ENCODE assay signal across 22 cellular contexts in the genomic region with DNA sequence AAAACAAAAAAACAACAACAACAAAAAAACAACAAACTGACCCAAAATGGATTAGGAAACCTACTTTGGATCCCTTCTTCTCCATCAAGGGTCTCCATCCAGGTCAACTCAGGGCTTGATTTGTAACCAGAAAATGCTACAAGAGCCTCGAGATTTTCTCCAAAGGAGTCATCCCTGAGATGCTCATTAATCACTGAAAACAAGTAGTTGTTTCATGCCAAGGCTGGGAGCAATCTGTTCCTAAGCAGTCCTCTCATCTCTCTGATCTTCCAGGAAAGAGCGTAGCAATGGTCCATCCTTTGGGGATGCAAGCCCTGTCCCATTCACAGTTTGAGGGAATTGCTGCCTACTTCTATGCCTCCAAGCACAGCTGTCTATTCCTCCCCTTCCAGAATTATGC.
A peak's percentile ranks its signal among the peaks of the same experiment; 100 is the strongest.
DNase-seq lines count a peak whose midpoint lies in the region; ATAC-seq and TF ChIP-seq lines count a peak whose summit lies in the region.
"Had no signal": no experiment of that assay in that cellular context is flagged by ENCODE, and none has a peak within 500 bp of the region (broad histone marks: within the 10 kb centered on the region; RNA-seq: fewer than 3 reads in every experiment).

No MANE protein-coding gene starts in this region.

- peak overlapping the region; percentile 87 for H3K27ac Mint-ChIP-seq in activated CD4-positive, alpha-beta T cell treated with anti-CD3 and anti-CD28 coated beads, Interleukin-2, amount 10 ng/mL, durations not matched to agents 24 days and 14 days
- H3K27ac Mint-ChIP-seq in CD4-positive, CD25-positive, alpha-beta regulatory T cell = peak overlapping the region; percentile 68 to 97 (median 88)
- peak overlapping the region; percentile 85 for H3K27ac Mint-ChIP-seq in activated CD4-positive, alpha-beta memory T cell treated with anti-CD3 and anti-CD28 coated beads, Interleukin-2, amount 10 ng/mL, durations not matched to agents 7 days and 5 days
- peak overlapping the region; percentile 41 to 90 (median 83) for H3K27ac Mint-ChIP-seq in naive thymus-derived CD4-positive, alpha-beta T cell
- H3K27ac Mint-ChIP-seq in progenitor cell of endocrine pancreas = no peak overlapping the region
- H3K27ac Mint-ChIP-seq: type B pancreatic cell had no signal

- H3K27ac ChIP-seq in CD4-positive, CD25-positive, alpha-beta regulatory T cell (ENCODE audit: insufficient read depth, low read length, poor library complexity, severe bottlenecking) = peak overlapping the region; percentile 64
- peak overlapping the region; percentile 59 for H3K27ac ChIP-seq in naive thymus-derived CD4-positive, alpha-beta T cell (ENCODE audit: low read depth, low read length)
- H3K27ac ChIP-seq: adrenal gland, brain microvascular endothelial cell, SJCRH30 had no signal

- H3K36me3 ChIP-seq in CD4-positive, CD25-positive, alpha-beta regulatory T cell (ENCODE audit: control insufficient read depth, insufficient read depth, low read length) = no peaks in the 10 kb centered on the region
- H3K36me3 ChIP-seq in naive thymus-derived CD4-positive, alpha-beta T cell (ENCODE audit: control insufficient read depth in 2 of 3, insufficient read depth in 3 of 3, low read length in 3 of 3) = no peaks in the 10 kb centered on the region
- H3K36me3 ChIP-seq: adrenal gland, brain microvascular endothelial cell, SJCRH30 had no signal

- POLR2A ChIA-PET in activated CD4-positive, alpha-beta memory T cell treated with anti-CD3 and anti-CD28 coated beads, Interleukin-2, amount 10 ng/mL, durations not matched to agents 7 days and 5 days (lab: Charles Lee) = interaction anchor here (0.8 to 4.6 kb wide), 18 partner anchors 8 to 284 kb away, joined by 3 to 28 read pairs (median 6); a partner anchor contains a TSS
- POLR2A ChIA-PET in naive thymus-derived CD4-positive, alpha-beta T cell (lab: Charles Lee) = interaction anchor here (0.6 to 1.2 kb wide), 4 partner anchors 23 to 282 kb away, joined by 4 to 5 read pairs (median 4); no protein-coding TSS in a partner anchor

- H3K4me1 Mint-ChIP-seq in activated CD4-positive, alpha-beta T cell treated with anti-CD3 and anti-CD28 coated beads, Interleukin-2, amount 10 ng/mL, durations not matched to agents 24 days and 14 days = peaks cover 79% of the 10 kb centered on the region
- H3K4me1 Mint-ChIP-seq in CD4-positive, CD25-positive, alpha-beta regulatory T cell = peaks cover 53 to 94% (median 75%) of the 10 kb centered on the region in 4 donors
- peaks cover 92% of the 10 kb centered on the region for H3K4me1 Mint-ChIP-seq in activated CD4-positive, alpha-beta memory T cell treated with anti-CD3 and anti-CD28 coated beads, Interleukin-2, amount 10 ng/mL, durations not matched to agents 7 days and 5 days
- peaks cover 50 to 98% (median 92%) of the 10 kb centered on the region in 7 donors for H3K4me1 Mint-ChIP-seq in naive thymus-derived CD4-positive, alpha-beta T cell
- H3K4me1 Mint-ChIP-seq in progenitor cell of endocrine pancreas (ENCODE audit: low read depth) = peaks cover 18% of the 10 kb centered on the region

- peaks cover 27% of the 10 kb centered on the region for H3K36me3 Mint-ChIP-seq in activated CD4-positive, alpha-beta T cell treated with anti-CD3 and anti-CD28 coated beads, Interleukin-2, amount 10 ng/mL, durations not matched to agents 24 days and 14 days (ENCODE audit: low read depth)
- H3K36me3 Mint-ChIP-seq in CD4-positive, CD25-positive, alpha-beta regulatory T cell = peaks cover 3% of the 10 kb centered on the region
- H3K36me3 Mint-ChIP-seq in activated CD4-positive, alpha-beta memory T cell treated with anti-CD3 and anti-CD28 coated beads, Interleukin-2, amount 10 ng/mL, durations not matched to agents 7 days and 5 days (ENCODE audit: low read depth) = peaks cover 64% of the 10 kb centered on the region
- H3K36me3 Mint-ChIP-seq in naive thymus-derived CD4-positive, alpha-beta T cell = peaks cover 0 to 61% (median 10%) of the 10 kb centered on the region in 5 donors
- H3K36me3 Mint-ChIP-seq in progenitor cell of endocrine pancreas (ENCODE audit: insufficient read depth) = peaks cover 3% of the 10 kb centered on the region
- H3K36me3 Mint-ChIP-seq: type B pancreatic cell had no signal

- peaks cover 1 to 2% of the 10 kb centered on the region in 2 experiments for H3K9me3 ChIP-seq in CD4-positive, CD25-positive, alpha-beta regulatory T cell (ENCODE audit: control insufficient read depth in 2 of 2, low read length in 2 of 2)
- H3K9me3 ChIP-seq in naive thymus-derived CD4-positive, alpha-beta T cell (ENCODE audit: control insufficient read depth in 2 of 3, low read length in 3 of 3) = peaks cover 0 to 2% (median 0%) of the 10 kb centered on the region in 3 experiments
- H3K9me3 ChIP-seq: adrenal gland, SJCRH30 had no signal

- no peaks in the 10 kb centered on the region for H3K27me3 ChIP-seq in CD4-positive, CD25-positive, alpha-beta regulatory T cell (ENCODE audit: control insufficient read depth, insufficient read depth, low read length)
- H3K27me3 ChIP-seq in naive thymus-derived CD4-positive, alpha-beta T cell (ENCODE audit: control insufficient read depth in 2 of 2, insufficient read depth in 2 of 2, low read length in 2 of 2) = no peaks in the 10 kb centered on the region
- H3K27me3 ChIP-seq: adrenal gland, brain microvascular endothelial cell, SJCRH30 had no signal

- ATAC-seq in CD4-positive, CD25-positive, alpha-beta regulatory T cell (ENCODE audit: low read depth in 2 of 2) = no peak
- ATAC-seq in naive thymus-derived CD4-positive, alpha-beta T cell = no peak
- ATAC-seq: GM12878 had no signal

- no peaks in the 10 kb centered on the region for H3K27me3 Mint-ChIP-seq in activated CD4-positive, alpha-beta T cell treated with anti-CD3 and anti-CD28 coated beads, Interleukin-2, amount 10 ng/mL, durations not matched to agents 24 days and 14 days
- H3K27me3 Mint-ChIP-seq in CD4-positive, CD25-positive, alpha-beta regulatory T cell = no peaks in the 10 kb centered on the region
- H3K27me3 Mint-ChIP-seq in activated CD4-positive, alpha-beta memory T cell treated with anti-CD3 and anti-CD28 coated beads, Interleukin-2, amount 10 ng/mL, durations not matched to agents 7 days and 5 days = no peaks in the 10 kb centered on the region
- no peaks in the 10 kb centered on the region for H3K27me3 Mint-ChIP-seq in naive thymus-derived CD4-positive, alpha-beta T cell
- H3K27me3 Mint-ChIP-seq in progenitor cell of endocrine pancreas = peaks cover 8% of the 10 kb centered on the region
- H3K27me3 Mint-ChIP-seq: type B pancreatic cell had no signal

- H3K9me3 Mint-ChIP-seq in activated CD4-positive, alpha-beta T cell treated with anti-CD3 and anti-CD28 coated beads, Interleukin-2, amount 10 ng/mL, durations not matched to agents 24 days and 14 days = peaks cover 29% of the 10 kb centered on the region
- H3K9me3 Mint-ChIP-seq in CD4-positive, CD25-positive, alpha-beta regulatory T cell = peaks cover 4 to 18% (median 9%) of the 10 kb centered on the region in 7 donors
- peaks cover 24% of the 10 kb centered on the region for H3K9me3 Mint-ChIP-seq in activated CD4-positive, alpha-beta memory T cell treated with anti-CD3 and anti-CD28 coated beads, Interleukin-2, amount 10 ng/mL, durations not matched to agents 7 days and 5 days
- peaks cover 3 to 37% (median 14%) of the 10 kb centered on the region in 11 donors for H3K9me3 Mint-ChIP-seq in naive thymus-derived CD4-positive, alpha-beta T cell
- peaks cover 10% of the 10 kb centered on the region for H3K9me3 Mint-ChIP-seq in progenitor cell of endocrine pancreas (ENCODE audit: low read depth)

- TF ChIP-seq CTCF in progenitor cell of endocrine pancreas (IDR thresholded peaks at IDR 0.05; ENCODE audit: unreplicated experiment) = no peak

- peak overlapping the region; percentile 78 for H3K4me3 Mint-ChIP-seq in activated CD4-positive, alpha-beta T cell treated with anti-CD3 and anti-CD28 coated beads, Interleukin-2, amount 10 ng/mL, durations not matched to agents 24 days and 14 days
- H3K4me3 Mint-ChIP-seq in CD4-positive, CD25-positive, alpha-beta regulatory T cell = peak overlapping the region; percentile 52 to 83 (median 69)
- peak overlapping the region; percentile 64 for H3K4me3 Mint-ChIP-seq in activated CD4-positive, alpha-beta memory T cell treated with anti-CD3 and anti-CD28 coated beads, Interleukin-2, amount 10 ng/mL, durations not matched to agents 7 days and 5 days
- H3K4me3 Mint-ChIP-seq in naive thymus-derived CD4-positive, alpha-beta T cell = peak overlapping the region; percentile 72 to 87 (median 81)
- no peak overlapping the region for H3K4me3 Mint-ChIP-seq in progenitor cell of endocrine pancreas (ENCODE audit: low read depth)
- H3K4me3 Mint-ChIP-seq: type B pancreatic cell had no signal

- DNase-seq in activated CD4-positive, alpha-beta T cell treated with anti-CD3 and anti-CD28 coated beads, Interleukin-2, amount 10 ng/mL, durations not matched to agents 24 days and 14 days = no peak
- no peak for DNase-seq in activated CD4-positive, alpha-beta T cell treated with anti-CD3 and anti-CD28 coated beads, Interleukin-2, amount 50 U/mL, for 4 hours
- no peak for DNase-seq in CD4-positive, CD25-positive, alpha-beta regulatory T cell
- no peak for DNase-seq in activated CD4-positive, alpha-beta memory T cell treated with anti-CD3 and anti-CD28 coated beads, Interleukin-2, amount 10 ng/mL, durations not matched to agents 7 days and 5 days
- no peak for DNase-seq in naive thymus-derived CD4-positive, alpha-beta T cell
- DNase-seq in progenitor cell of endocrine pancreas (ENCODE audit: low spot score, unreplicated experiment) (no peak), NCI-H187 (lab: John Stamatoyannopoulos, UW) (no peak)
- no peak for DNase-seq in stimulated activated CD4-positive, alpha-beta T cell treated with anti-CD3 and anti-CD28 coated beads, Interleukin-12 subunit alpha, Interleukin-12 subunit beta, amount 100 ng/mL, for 4 hours
- DNase-seq: adrenal gland; AML-193; brain microvascular endothelial cell; Calu3; H7; Kasumi-1; kidney glomerular epithelial cell; NCI-H187 treated with DMSO at 0.1 percent for 48 hours; NCI-H526 treated with DMSO at 0.1 percent for 48 hours; nucleus accumbens; SJCRH30; stimulated activated CD8-positive, alpha-beta memory T cell treated with anti-CD3 and anti-CD28 coated beads, Interleukin-4, amount 100 ng/mL, for 48 hours had no signal

- peak overlapping the region; percentile 65 for H3K4me3 ChIP-seq in CD4-positive, CD25-positive, alpha-beta regulatory T cell (ENCODE audit: low read depth, low read length)
- H3K4me3 ChIP-seq in naive thymus-derived CD4-positive, alpha-beta T cell (ENCODE audit: low read length) = peak overlapping the region; percentile 24
- H3K4me3 ChIP-seq: adrenal gland, GM12878, SJCRH30 had no signal

- intact Hi-C loops in activated CD4-positive, alpha-beta T cell treated with anti-CD3 and anti-CD28 coated beads, Interleukin-2, amount 10 ng/mL, durations not matched to agents 24 days and 14 days (cut with micrococcal nuclease) = loop anchor here (2.0 to 5.0 kb wide), 2 partner anchors 205 to 284 kb away; a partner anchor contains a TSS
- intact Hi-C loops in naive thymus-derived CD4-positive, alpha-beta T cell (cut with micrococcal nuclease) = loop anchor here (2.0 to 5.0 kb wide), 5 partner anchors 14 to 285 kb away; a partner anchor contains a TSS

- CTCF ChIA-PET in activated CD4-positive, alpha-beta memory T cell treated with anti-CD3 and anti-CD28 coated beads, Interleukin-2, amount 10 ng/mL, durations not matched to agents 7 days and 5 days (lab: Charles Lee) = interaction anchor here (1.0 kb wide), 1 partner anchor 133 kb away, joined by 3 read pairs; no protein-coding TSS in a partner anchor
- CTCF ChIA-PET in naive thymus-derived CD4-positive, alpha-beta T cell (lab: Charles Lee) = no interaction called here

- peaks cover 70% of the 10 kb centered on the region for H3K4me1 ChIP-seq in CD4-positive, CD25-positive, alpha-beta regulatory T cell (ENCODE audit: control insufficient read depth, insufficient read depth, low read length, poor library complexity, severe bottlenecking)
- peaks cover 29 to 77% of the 10 kb centered on the region in 2 donors for H3K4me1 ChIP-seq in naive thymus-derived CD4-positive, alpha-beta T cell (ENCODE audit: control insufficient read depth in 2 of 2, insufficient read depth in 2 of 2, low read length in 2 of 2)
- H3K4me1 ChIP-seq: SJCRH30 had no signal
